Comparison of ENCODE assay signal across 1 cellular context in genomic region chr22:20751185-20751851, GRCh38.
TF ChIP-seq lines count a peak whose summit lies in the region.

No MANE protein-coding gene starts in this region.

TF ChIP-seq in H1, 55 proteins besides CTCF, POLR2A, EP300 and RAD21:
- no peak for TF ChIP-seq SRF (IDR thresholded peaks at IDR 0.05; ENCODE audit: low read depth, low read length)
TF ChIP-seq in H1: peak in this region for 0.
